In genomic region chr16:81035975-81036750, GRCh38 we compare ENCODE assay signal across 1 cellular context.
TF ChIP-seq lines count a peak whose summit lies in the region.

No MANE protein-coding gene starts in this region.

TF ChIP-seq in K562, 482 proteins besides CTCF, POLR2A, EP300 and RAD21 (continued from another document):
- no peak for TF ChIP-seq HNRNPK (IDR thresholded peaks at IDR 0.05; ENCODE audit: low read depth, low read length, poor library complexity, severe bottlenecking)
- peak; percentile 28; the same call in 1 of the 2 replicates for TF ChIP-seq MYC (IDR thresholded peaks at IDR 0.05; ENCODE audit: low read depth, low read length)
- no peak for TF ChIP-seq MYC (CRISPR knock-in tag; IDR thresholded peaks at IDR 0.05; ENCODE audit: borderline replicate concordance, low read depth)
- no peak for TF ChIP-seq FOXA1 (IDR thresholded peaks at IDR 0.05; ENCODE audit: borderline replicate concordance)
- TF ChIP-seq ZNF133 (CRISPR knock-in tag; IDR thresholded peaks at IDR 0.05), result no peak
- TF ChIP-seq AFF4 (CRISPR knock-in tag; IDR thresholded peaks at IDR 0.05), result no peak
- TF ChIP-seq, protein P1, sequence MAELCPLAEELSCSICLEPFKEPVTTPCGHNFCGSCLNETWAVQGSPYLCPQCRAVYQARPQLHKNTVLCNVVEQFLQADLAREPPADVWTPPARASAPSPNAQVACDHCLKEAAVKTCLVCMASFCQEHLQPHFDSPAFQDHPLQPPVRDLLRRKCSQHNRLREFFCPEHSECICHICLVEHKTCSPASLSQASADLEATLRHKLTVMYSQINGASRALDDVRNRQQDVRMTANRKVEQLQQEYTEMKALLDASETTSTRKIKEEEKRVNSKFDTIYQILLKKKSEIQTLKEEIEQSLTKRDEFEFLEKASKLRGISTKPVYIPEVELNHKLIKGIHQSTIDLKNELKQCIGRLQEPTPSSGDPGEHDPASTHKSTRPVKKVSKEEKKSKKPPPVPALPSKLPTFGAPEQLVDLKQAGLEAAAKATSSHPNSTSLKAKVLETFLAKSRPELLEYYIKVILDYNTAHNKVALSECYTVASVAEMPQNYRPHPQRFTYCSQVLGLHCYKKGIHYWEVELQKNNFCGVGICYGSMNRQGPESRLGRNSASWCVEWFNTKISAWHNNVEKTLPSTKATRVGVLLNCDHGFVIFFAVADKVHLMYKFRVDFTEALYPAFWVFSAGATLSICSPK (IDR thresholded peaks at IDR 0.05; ENCODE audit: borderline replicate concordance), result no peak
- TF ChIP-seq KDM1A (IDR thresholded peaks at IDR 0.05), result no peak
